8 cellular contexts compared by ENCODE assay signal in genomic region chr4:98203406-98204235, GRCh38. TPM values are rescaled to one million over a fixed set of nuclear protein-coding genes. Genes with fewer than 3 reads are reported as not detected.
DNase-seq lines count a peak whose midpoint lies in the region; ATAC-seq and TF ChIP-seq lines count a peak whose summit lies in the region.

No MANE protein-coding gene starts in this region.

- no peak overlapping the region for H2BK120ac ChIP-seq in mesendoderm (ENCODE audit: low read depth, low read length)

- H3K4me3 Mint-ChIP-seq in natural killer cell = no peak overlapping the region

- H3K9me3 ChIP-seq in MM.1S (replicated peaks; ENCODE audit: insufficient read depth, low read length) = no peaks in the 10 kb centered on the region
- H3K9me3 ChIP-seq in SJCRH30 (replicated peaks) = no peaks in the 10 kb centered on the region

- no peak overlapping the region for H3K56ac ChIP-seq in mesendoderm (ENCODE audit: low read length)

- intact Hi-C loops in natural killer cell (cut with micrococcal nuclease) = no loop called here

- no peak overlapping the region for H2BK5ac ChIP-seq in mesendoderm (ENCODE audit: low read length)

- H2AK5ac ChIP-seq in mesendoderm (ENCODE audit: low read length) = no peak overlapping the region

- no peaks in the 10 kb centered on the region for H3K27me3 Mint-ChIP-seq in natural killer cell (ENCODE audit: low read depth in 2 of 2)

- peak overlapping the region; percentile 48; the same call in 1 of the 2 replicates for H2AFZ ChIP-seq in MM.1S (ENCODE audit: low read length)

- H3K27ac Mint-ChIP-seq in natural killer cell = no peak overlapping the region

- no peaks in the 10 kb centered on the region for H3K4me1 Mint-ChIP-seq in natural killer cell

- no peak overlapping the region for H3K18ac ChIP-seq in mesendoderm (ENCODE audit: low read length)

- H3K4me1 ChIP-seq in MM.1S (ENCODE audit: low read length) (peaks cover 4% of the 10 kb centered on the region; the same call in 1 of the 2 replicates), mesendoderm (ENCODE audit: control insufficient read depth, low read depth, low read length) (no peaks in the 10 kb centered on the region), SJCRH30 (no peaks in the 10 kb centered on the region)

- no peak overlapping the region for H3K23ac ChIP-seq in mesendoderm (ENCODE audit: low read length)

- H3K4me3 ChIP-seq in MM.1S (ENCODE audit: low read length) = peak overlapping the region; percentile 40
- H3K4me3 ChIP-seq in mesendoderm (ENCODE audit: low read length) = no peak overlapping the region
- H3K4me3 ChIP-seq in SJCRH30 = no peak overlapping the region

- peak overlapping the region; percentile 13 for H4K8ac ChIP-seq in mesendoderm (ENCODE audit: low read depth, low read length)

- H3K79me2 ChIP-seq in MM.1S (ENCODE audit: low read length) (no peaks in the 10 kb centered on the region), mesendoderm (ENCODE audit: control insufficient read depth, insufficient read depth, low read length) (no peaks in the 10 kb centered on the region)

- no CpG with 5 or more reads among the region's 8 CpGs for WGBS in mesendoderm (ENCODE audit: extremely low coverage, insufficient coverage, low lambda C conversion rate)

- peaks cover 10% of the 10 kb centered on the region for H3F3A ChIP-seq in MM.1S (ENCODE audit: insufficient read depth, low read length)

- ATAC-seq in activated CD4-positive, CD25-positive, alpha-beta regulatory T cell treated with anti-CD3 and anti-CD28 coated beads, Interleukin-2, amount 50 U/mL, for 24 hours = peak; percentile 58 to 62
- ATAC-seq in HG02610 (IDR thresholded peaks at IDR 0.05; ENCODE audit: unreplicated experiment) = peak; percentile 83
- ATAC-seq in natural killer cell = no peak

- peaks cover 4% of the 10 kb centered on the region in 2 donors for H3K9me3 Mint-ChIP-seq in natural killer cell

- TF ChIP-seq CTCF in MM.1S (IDR thresholded peaks at IDR 0.05; ENCODE audit: low read length) (no peak), natural killer cell (IDR thresholded peaks at IDR 0.05) (no peak)

- H3K9ac ChIP-seq in MM.1S (ENCODE audit: low read length) = no peak overlapping the region
- H3K9ac ChIP-seq in mesendoderm (ENCODE audit: low read length) = no peak overlapping the region

- no peaks in the 10 kb centered on the region for H3K9me2 ChIP-seq in MM.1S (replicated peaks; ENCODE audit: insufficient read depth, low read length)

- peaks cover 9% of the 10 kb centered on the region for H3K36me3 Mint-ChIP-seq in natural killer cell

- H4K20me1 ChIP-seq in MM.1S (ENCODE audit: insufficient read depth, low read length) = no peaks in the 10 kb centered on the region

- no peak for DNase-seq in activated CD4-positive, CD25-positive, alpha-beta regulatory T cell treated with anti-CD3 and anti-CD28 coated beads, Interleukin-2, amount 50 U/mL, for 72 hours
- DNase-seq in MM.1S (peak; percentile 74), mesendoderm (peak; percentile 9), SJCRH30 (no peak), A172 (ENCODE audit: low spot score) (no peak), natural killer cell (no peak)

- H3K4ac ChIP-seq in mesendoderm (ENCODE audit: low read depth, low read length) = no peak overlapping the region

- no peak overlapping the region for H2BK15ac ChIP-seq in mesendoderm (replicated peaks; ENCODE audit: low read depth)

- no peaks in the 10 kb centered on the region for H3K79me1 ChIP-seq in mesendoderm (ENCODE audit: low read length)

- H3K4me2 ChIP-seq in MM.1S (ENCODE audit: low read depth, low read length) = peak overlapping the region; percentile 67
- no peak overlapping the region for H3K4me2 ChIP-seq in mesendoderm (ENCODE audit: low read length)

- no peaks in the 10 kb centered on the region for H3K36me3 ChIP-seq in MM.1S (replicated peaks; ENCODE audit: insufficient read depth, low read length)
- H3K36me3 ChIP-seq in mesendoderm (ENCODE audit: control insufficient read depth, insufficient read depth, low read length) = no peaks in the 10 kb centered on the region
- H3K36me3 ChIP-seq in SJCRH30 = no peaks in the 10 kb centered on the region

- no peak overlapping the region for H4K5ac ChIP-seq in mesendoderm (ENCODE audit: low read length)

- H3K27me3 ChIP-seq in MM.1S (replicated peaks; ENCODE audit: insufficient read depth, low read length) (no peaks in the 10 kb centered on the region), mesendoderm (ENCODE audit: insufficient read depth, low read length, poor library complexity) (no peaks in the 10 kb centered on the region), SJCRH30 (no peaks in the 10 kb centered on the region)

- H3K27ac ChIP-seq in MM.1S (ENCODE audit: low read length) = peak overlapping the region; percentile 40; the same call in 1 of the 2 replicates
- no peak overlapping the region for H3K27ac ChIP-seq in mesendoderm (ENCODE audit: low read depth, low read length)
- no peak overlapping the region for H3K27ac ChIP-seq in SJCRH30

RNA-seq across cellular contexts. Expression of gene RAP1GDS1, which starts 57.6 kb away (rescaled TPM):
- polyA plus RNA-seq in mesendoderm (2013, experiment 1 of 2) = 15.6 TPM
- polyA plus RNA-seq in mesendoderm (2013, experiment 2 of 2) = 16.7 TPM
- 59.3 and 73.0 TPM in 2 replicates for total RNA-seq in SJCRH30 (2014; rRNA removed; shearing (Covaris generic))
- total RNA-seq in A172 (2014; rRNA removed; shearing (Covaris generic)) = 50.2 and 58.6 TPM in 2 replicates
- total RNA-seq in natural killer cell = 10 to 100 TPM; 58.5 to 60.0 (median 59.7) TPM

Comparison
In these comparisons a context has a peak if more than half of its experiments do, and no peak if none do; other contexts are left out.
1. ATAC-seq: peak in activated CD4-positive, CD25-positive, alpha-beta regulatory T cell treated with anti-CD3 and anti-CD28 coated beads, Interleukin-2, amount 50 U/mL, for 24 hours (2 of 2) and HG02610 (single experiment); none in natural killer cell (0 of 3).
2. DNase-seq: peak in MM.1S (single experiment) and mesendoderm (single experiment); none in activated CD4-positive, CD25-positive, alpha-beta regulatory T cell treated with anti-CD3 and anti-CD28 coated beads, Interleukin-2, amount 50 U/mL, for 72 hours (single experiment), SJCRH30 (0 of 2), A172 (single experiment) and natural killer cell (single experiment).